Comparison of ENCODE assay signal across 9 cellular contexts in the genomic region with DNA sequence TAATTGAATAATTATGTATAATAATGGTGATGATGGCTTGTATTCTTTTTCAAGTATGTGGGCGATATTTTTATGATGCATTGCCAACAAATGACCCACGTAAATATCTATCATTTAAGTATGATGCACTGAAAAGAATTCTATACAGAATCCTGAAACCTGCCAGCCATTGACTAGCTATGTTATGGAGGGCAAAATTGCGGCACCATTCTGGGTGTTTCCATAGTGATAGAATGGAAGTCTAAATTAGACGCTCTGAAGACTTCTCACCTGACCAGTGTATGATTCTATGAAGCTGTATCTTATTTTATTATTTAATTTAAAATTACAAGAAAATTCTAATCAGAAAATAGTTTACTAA. TPM values are rescaled to one million over a fixed set of nuclear protein-coding genes. Genes with fewer than 3 reads are reported as not detected.
DNase-seq lines count a peak whose midpoint lies in the region; ATAC-seq and TF ChIP-seq lines count a peak whose summit lies in the region.
"Had no signal": no experiment of that assay in that cellular context is flagged by ENCODE, and none has a peak within 500 bp of the region (broad histone marks: within the 10 kb centered on the region; RNA-seq: fewer than 3 reads in every experiment).

No MANE protein-coding gene starts in this region.

- CTCF ChIA-PET in CD8-positive, alpha-beta memory T cell (lab: Charles Lee) = no interaction called here

- peak overlapping the region; percentile 91 to 98 (median 96) for H3K4me3 Mint-ChIP-seq in CD8-positive, alpha-beta memory T cell
- peak overlapping the region; percentile 94 to 100 (median 98) for H3K4me3 Mint-ChIP-seq in naive thymus-derived CD8-positive, alpha-beta T cell

- POLR2A ChIA-PET in CD8-positive, alpha-beta memory T cell (lab: Charles Lee) = interaction anchor here (2.4 kb wide), 1 partner anchor 155 kb away, joined by 15 read pairs; a partner anchor contains a TSS
- POLR2A ChIA-PET in naive thymus-derived CD8-positive, alpha-beta T cell (lab: Charles Lee) = interaction anchor here (0.7 to 2.4 kb wide), 3 partner anchors 28 to 155 kb away, joined by 3 to 13 read pairs (median 5); a partner anchor contains a TSS

- peaks cover 19% of the 10 kb centered on the region for H3K4me1 ChIP-seq in CD8-positive, alpha-beta memory T cell (ENCODE audit: insufficient read depth, low read length)
- peaks cover 0 to 13% of the 10 kb centered on the region in 2 donors for H3K4me1 ChIP-seq in breast epithelium

- no peak for ATAC-seq in naive thymus-derived CD8-positive, alpha-beta T cell

- H3K36me3 ChIP-seq in CD8-positive, alpha-beta memory T cell (ENCODE audit: insufficient read depth, low read length) = no peaks in the 10 kb centered on the region
- H3K36me3 ChIP-seq in MG63 = peaks cover 18% of the 10 kb centered on the region
- no peaks in the 10 kb centered on the region for H3K36me3 ChIP-seq in breast epithelium

- no peaks in the 10 kb centered on the region for H3K27me3 ChIP-seq in CD8-positive, alpha-beta memory T cell (ENCODE audit: insufficient read depth, low read length, poor library complexity, severe bottlenecking)
- no peaks in the 10 kb centered on the region for H3K27me3 ChIP-seq in MG63
- no peaks in the 10 kb centered on the region for H3K27me3 ChIP-seq in breast epithelium

- H3K9me3 ChIP-seq in CD8-positive, alpha-beta memory T cell (ENCODE audit: low read length) = no peaks in the 10 kb centered on the region
- H3K9me3 ChIP-seq in MG63 (no peaks in the 10 kb centered on the region), breast epithelium (no peaks in the 10 kb centered on the region)

- H3K9me3 Mint-ChIP-seq in CD8-positive, alpha-beta memory T cell = no peaks in the 10 kb centered on the region
- H3K9me3 Mint-ChIP-seq in naive thymus-derived CD8-positive, alpha-beta T cell = no peaks in the 10 kb centered on the region

- H3K36me3 Mint-ChIP-seq in CD8-positive, alpha-beta memory T cell = peaks cover 0 to 40% (median 2%) of the 10 kb centered on the region in 3 donors
- peaks cover 0 to 22% (median 4%) of the 10 kb centered on the region in 3 donors for H3K36me3 Mint-ChIP-seq in naive thymus-derived CD8-positive, alpha-beta T cell

- H3K27me3 Mint-ChIP-seq in CD8-positive, alpha-beta memory T cell = peaks cover 0 to 5% of the 10 kb centered on the region in 2 donors
- H3K27me3 Mint-ChIP-seq in naive thymus-derived CD8-positive, alpha-beta T cell = no peaks in the 10 kb centered on the region

- intact Hi-C loops in breast epithelium (cut with DNase I; ENCODE audit: low total_unique reads) = no loop called here

- H3K4me3 ChIP-seq in CD8-positive, alpha-beta memory T cell (ENCODE audit: low read length) = peak overlapping the region; percentile 55
- H3K4me3 ChIP-seq in MG63 (peak overlapping the region; percentile 94), breast epithelium (peak overlapping the region; percentile 79 to 84 (median 79))

- TF ChIP-seq POLR2A in breast epithelium (IDR thresholded peaks at IDR 0.05) = no peak

- peaks cover 29 to 55% (median 46%) of the 10 kb centered on the region in 3 donors for H3K4me1 Mint-ChIP-seq in CD8-positive, alpha-beta memory T cell
- peaks cover 19 to 50% (median 37%) of the 10 kb centered on the region in 4 donors for H3K4me1 Mint-ChIP-seq in naive thymus-derived CD8-positive, alpha-beta T cell

- DNase-seq in CD8-positive, alpha-beta memory T cell = no peak
- DNase-seq in MG63 (no peak), breast epithelium (ENCODE audit: low spot score in 2 of 2) (no peak), NCI-H2029 treated with DMSO at 0.1 percent for 48 hours (lab: John Stamatoyannopoulos, UW) (no peak), DMS153 treated with DMSO at 0.1 percent for 48 hours (lab: John Stamatoyannopoulos, UW; ENCODE audit: unreplicated experiment) (no peak), MV-4-11 (lab: John Stamatoyannopoulos, UW) (no peak)
- DNase-seq in naive thymus-derived CD8-positive, alpha-beta T cell = no peak
- no peak for DNase-seq in stimulated activated CD4-positive, alpha-beta T cell treated with anti-CD3 and anti-CD28 coated beads, Interleukin-4, amount 100 ng/mL, for 1 hour

- peak overlapping the region; percentile 63 for H3K27ac ChIP-seq in CD8-positive, alpha-beta memory T cell (ENCODE audit: low read depth, low read length)
- H3K27ac ChIP-seq in breast epithelium = peak overlapping the region; percentile 94 to 95

- TF ChIP-seq CTCF in breast epithelium (IDR thresholded peaks at IDR 0.05) = no peak

- H3K27ac Mint-ChIP-seq in CD8-positive, alpha-beta memory T cell = peak overlapping the region in 6 of 8 donors; percentile 99 to 100 (median 100)
- peak overlapping the region in 8 of 10 donors; percentile 97 to 100 (median 100) for H3K27ac Mint-ChIP-seq in naive thymus-derived CD8-positive, alpha-beta T cell

RNA-seq across cellular contexts. Expression of a gene that starts 0.7 kb away (rescaled TPM):
- total RNA-seq in CD8-positive, alpha-beta memory T cell = 10 to 100 TPM; 20.2 to 25.0 TPM
- polyA plus RNA-seq in CD8-positive, alpha-beta memory T cell = 19.3 TPM
- total RNA-seq in MG63 (2014; rRNA removed; shearing (Covaris generic); ENCODE audit: low replicate concordance) = 4.3 and 6.8 TPM in 2 replicates
- total RNA-seq in breast epithelium = 10 to 100 TPM; 30.7 to 67.6 (median 45.9) TPM
- total RNA-seq in naive thymus-derived CD8-positive, alpha-beta T cell = 10 to 100 TPM; 56.9 to 65.0 TPM
- polyA plus RNA-seq in naive thymus-derived CD8-positive, alpha-beta T cell = 10 to 100 TPM; 16.1 to 19.7 (median 18.6) TPM

RNA-seq across cellular contexts. Expression of a gene that starts 12.6 kb away (rescaled TPM):
- 1 to 10 TPM in 1 of 2 experiments, under 1 TPM in 1; 0.40 to 1.1 TPM for total RNA-seq in CD8-positive, alpha-beta memory T cell
- polyA plus RNA-seq in CD8-positive, alpha-beta memory T cell = 2.6 TPM
- total RNA-seq in MG63 (2014; rRNA removed; shearing (Covaris generic); ENCODE audit: low replicate concordance) = not detected in 2 replicates
- under 1 TPM in 1 of 3 donors, not detected in 2; 0.32 TPM for total RNA-seq in breast epithelium
- total RNA-seq in naive thymus-derived CD8-positive, alpha-beta T cell = 1 to 10 TPM; 3.5 to 4.0 TPM
- 1 to 10 TPM in 1 of 3 donors, under 1 TPM in 2; 0.59 to 1.1 (median 0.93) TPM for polyA plus RNA-seq in naive thymus-derived CD8-positive, alpha-beta T cell
- total RNA-seq: NCI-H460 had no signal
